In genomic region chr14:98984719-98985041, GRCh38 we compare ENCODE assay signal across 10 cellular contexts.
A peak's percentile ranks its signal among the peaks of the same experiment; 100 is the strongest.
DNase-seq lines count a peak whose midpoint lies in the region; ATAC-seq, FAIRE-seq and TF ChIP-seq lines count a peak whose summit lies in the region.
"Had no signal": no experiment of that assay in that cellular context is flagged by ENCODE, and none has a peak within 500 bp of the region (broad histone marks: within the 10 kb centered on the region; RNA-seq: fewer than 3 reads in every experiment).

No MANE protein-coding gene starts in this region.

- FAIRE-seq in HepG2 (lab: Jason Lieb, UNC): no peak

- H3K9me3 ChIP-seq in HepG2 (ENCODE audit: low read length) (no peaks in the 10 kb centered on the region), gastroesophageal sphincter (peaks cover 0 to 7% (median 0%) of the 10 kb centered on the region in 3 donors)

- peaks cover 0 to 11% (median 1%) of the 10 kb centered on the region in 3 donors for H3K9me3 Mint-ChIP-seq in T-cell

- no peaks in the 10 kb centered on the region for H3K79me2 ChIP-seq in HepG2 (ENCODE audit: insufficient read depth, low read length)

- 42% methylated on average over 4 of the region's 7 CpGs for WGBS in HepG2 (ENCODE audit: low lambda C conversion rate)
- 60% methylated on average over 1 of the region's 7 CpGs for WGBS in gastroesophageal sphincter (ENCODE audit: low coverage in 1 of 2), 2 donors

- H3K36me3 ChIP-seq in HepG2 (replicated peaks in 1 of 2; ENCODE audit: control insufficient read depth in 1 of 2, insufficient read depth in 2 of 2, low read length in 2 of 2): no peaks in the 10 kb centered on the region
- H3K36me3 ChIP-seq in gastroesophageal sphincter: no peaks in the 10 kb centered on the region

- TF ChIP-seq CTCF in HepG2 (CRISPR knock-in tag; IDR thresholded peaks at IDR 0.05): no peak
- no peak for TF ChIP-seq CTCF in gastroesophageal sphincter (IDR thresholded peaks at IDR 0.05)

- H4K20me1 ChIP-seq in HepG2 (ENCODE audit: insufficient read depth, low read length): no peaks in the 10 kb centered on the region

- no peak overlapping the region for H2AFZ ChIP-seq in HepG2 (ENCODE audit: low read length)

- peaks cover 40 to 59% (median 49%) of the 10 kb centered on the region in 3 donors for H3K4me1 Mint-ChIP-seq in T-cell

- intact Hi-C loops in HepG2 (cut with micrococcal nuclease; ENCODE audit: unreplicated experiment): no loop called here

- H3K27me3 Mint-ChIP-seq in T-cell: no peaks in the 10 kb centered on the region

- H3K27ac Mint-ChIP-seq in T-cell: peak overlapping the region; percentile 99

- peak; percentile 93 to 98 (median 96) for ATAC-seq in T-cell (replicated peaks in 1 of 4)
- no peak for ATAC-seq in HepG2
- ATAC-seq in gastroesophageal sphincter: no peak
- ATAC-seq in GM19328 (IDR thresholded peaks at IDR 0.05; ENCODE audit: unreplicated experiment): no peak

- POLR2A ChIA-PET in T-cell (lab: Charles Lee): interaction anchor here (0.5 to 1.1 kb wide), 3 partner anchors 10 to 877 kb away, joined by 3 to 7 read pairs (median 5); no protein-coding TSS in a partner anchor
- POLR2A ChIA-PET in HepG2 (lab: Yijun Ruan, JAX): no interaction called here

- H3K27ac ChIP-seq in HepG2 (ENCODE audit: extremely low read length, insufficient read depth, low read length) (no peak overlapping the region), gastroesophageal sphincter (no peak overlapping the region)

- DNase-seq in T-cell (peak; percentile 55 to 81 (median 62)), activated T-cell treated with anti-CD3 and anti-CD28 coated beads for 48 hours (ENCODE audit: low read depth) (peak; percentile 57), HepG2 (ENCODE audit: low spot score) (no peak), H4 (ENCODE audit: low spot score) (no peak), NCI-H2081 (lab: John Stamatoyannopoulos, UW) (no peak)
- DNase-seq in stimulated activated CD8-positive, alpha-beta memory T cell treated with anti-CD3 and anti-CD28 coated beads, Interleukin-2, amount 100 ng/mL, for 1 hour (ENCODE audit: low read depth in 2 of 2): peak; percentile 23 to 45
- DNase-seq: DMS 273 treated with DMSO at 0.1 percent for 48 hours, foreskin melanocyte had no signal

- TF ChIP-seq RAD21 in HepG2 (CRISPR knock-in tag; IDR thresholded peaks at IDR 0.05): no peak

- BruUV-seq in HepG2 (replicated peaks; lab: Mats Ljungman, UMichigan): no TSS peak

- no peak overlapping the region for H3K4me3 ChIP-seq in HepG2 (replicated peaks in 1 of 3; ENCODE audit: insufficient read depth in 1 of 3, low read depth in 2 of 3, low read length in 3 of 3)
- no peak overlapping the region for H3K4me3 ChIP-seq in gastroesophageal sphincter

- no peak overlapping the region for H3K9ac ChIP-seq in HepG2 (ENCODE audit: insufficient read depth, low read depth, low read length)

- peak overlapping the region; percentile 67 to 78 (median 72) for H3K4me3 Mint-ChIP-seq in T-cell

- H3K27me3 ChIP-seq in HepG2 (ENCODE audit: control insufficient read depth in 1 of 2, insufficient read depth in 2 of 2, low read length in 2 of 2) (peaks cover 0 to 8% of the 10 kb centered on the region in 2 experiments; a peak in 2 of 5 replicates), gastroesophageal sphincter (no peaks in the 10 kb centered on the region)

- in situ Hi-C loops in HepG2 (cut with HindIII; ENCODE audit: extremely low pct_ligation_motif_present, low pct_unique_long_range_greater_than_20kb): no loop called here

- TF ChIP-seq EP300 in HepG2 (IDR thresholded peaks at IDR 0.05; ENCODE audit: low read depth in 2 of 2, low read length in 2 of 2): no peak
- TF ChIP-seq EP300 in HepG2 (CRISPR knock-in tag; IDR thresholded peaks at IDR 0.05; ENCODE audit: borderline replicate concordance): no peak
- no peak for TF ChIP-seq EP300 in gastroesophageal sphincter (IDR thresholded peaks at IDR 0.05)

- H3K4me1 ChIP-seq in HepG2 (ENCODE audit: insufficient read depth, low read length) (no peaks in the 10 kb centered on the region), gastroesophageal sphincter (no peaks in the 10 kb centered on the region)

- peaks cover 5% of the 10 kb centered on the region for H3K36me3 Mint-ChIP-seq in T-cell

- CTCF ChIA-PET in T-cell (lab: Charles Lee) (interaction anchor here in 1 of 2 donors (1.0 to 1.5 kb wide), 2 partner anchors 10 to 282 kb away, joined by 4 read pairs; no protein-coding TSS in a partner anchor), HepG2 (lab: Yijun Ruan, JAX; ENCODE audit: low intra/inter-chr PET ratio, low total read pairs) (no interaction called here)

- TF ChIP-seq POLR2A in HepG2 (IDR thresholded peaks at IDR 0.05; ENCODE audit: insufficient read depth in 1 of 2, low read depth in 2 of 2, low read length in 2 of 2) (no peak), gastroesophageal sphincter (IDR thresholded peaks at IDR 0.05) (no peak)

- H3K4me2 ChIP-seq in HepG2 (ENCODE audit: low read depth, low read length): no peak overlapping the region

TF ChIP-seq in HepG2, 621 proteins besides CTCF, POLR2A, EP300 and RAD21:
- no peak for TF ChIP-seq ZSCAN21 (CRISPR knock-in tag; IDR thresholded peaks at IDR 0.05; ENCODE audit: borderline replicate concordance)
- TF ChIP-seq MAFK (conservative IDR thresholded peaks at IDR 0.05 in 1 of 2, IDR thresholded peaks at IDR 0.05 in 1 of 2; ENCODE audit: low read length in 2 of 2): peak; percentile 23 to 68; a peak in 2 of 4 replicates
- peak; percentile 35; the same call in 1 of the 2 replicates for TF ChIP-seq MAFF (IDR thresholded peaks at IDR 0.05; ENCODE audit: low read depth, low read length)
- no peak for TF ChIP-seq MEF2D (CRISPR knock-in tag; IDR thresholded peaks at IDR 0.05)

Comparison
In these comparisons a context has a peak if more than half of its experiments do, and no peak if none do; other contexts are left out.
1. ATAC-seq: peak in T-cell (4 of 4); none in HepG2 (single experiment), gastroesophageal sphincter (single experiment) and GM19328 (single experiment).
2. DNase-seq: peak in T-cell (34 of 34), activated T-cell treated with anti-CD3 and anti-CD28 coated beads for 48 hours (single experiment) and stimulated activated CD8-positive, alpha-beta memory T cell treated with anti-CD3 and anti-CD28 coated beads, Interleukin-2, amount 100 ng/mL, for 1 hour (2 of 2); none in HepG2 (single experiment), H4 (single experiment) and NCI-H2081 (0 of 2).